Comparison of ENCODE assay signal across 8 cellular contexts in genomic region chr15:69760890-69761568, GRCh38.
DNase-seq lines count a peak whose midpoint lies in the region; ATAC-seq and TF ChIP-seq lines count a peak whose summit lies in the region.

No MANE protein-coding gene starts in this region.

- H3K27ac ChIP-seq in psoas muscle (no peak overlapping the region), vagina (peak overlapping the region; percentile 51)

- no peak for TF ChIP-seq POLR2A in vagina (IDR thresholded peaks at IDR 0.05)

- intact Hi-C loops in psoas muscle (cut with DNase I) (no loop called here), vagina (cut with DNase I) (no loop called here)

- peaks cover 12% of the 10 kb centered on the region for H3K4me1 ChIP-seq in BE2C
- no peaks in the 10 kb centered on the region for H3K4me1 ChIP-seq in psoas muscle
- peaks cover 17% of the 10 kb centered on the region for H3K4me1 ChIP-seq in vagina

- TF ChIP-seq CTCF in BE2C (IDR thresholded peaks at IDR 0.05; ENCODE audit: low read depth, low read length) (no peak), psoas muscle (IDR thresholded peaks at IDR 0.05) (no peak), vagina (IDR thresholded peaks at IDR 0.05) (no peak)

- H3K4me3 ChIP-seq in BE2C (ENCODE audit: low read depth, low read length), result peak overlapping the region; percentile 8; the same call in 1 of the 2 replicates
- no peak overlapping the region for H3K4me3 ChIP-seq in psoas muscle
- no peak overlapping the region for H3K4me3 ChIP-seq in vagina

- WGBS in psoas muscle, 3 donors, result 68 to 73% (median 73%) methylated on average over 7 of the region's 7 CpGs

- peak; percentile 59 for ATAC-seq in esophagus mucosa
- peak; percentile 28 to 66 (median 40) for ATAC-seq in psoas muscle

- H3K27me3 ChIP-seq in BE2C (no peaks in the 10 kb centered on the region), psoas muscle (ENCODE audit: insufficient read depth in 3 of 3, low read length in 2 of 3) (no peaks in the 10 kb centered on the region), vagina (no peaks in the 10 kb centered on the region)

- H3K36me3 ChIP-seq in BE2C, result no peaks in the 10 kb centered on the region
- no peaks in the 10 kb centered on the region for H3K36me3 ChIP-seq in psoas muscle (ENCODE audit: insufficient read depth in 1 of 2, low read depth in 1 of 2)
- no peaks in the 10 kb centered on the region for H3K36me3 ChIP-seq in vagina

- H3K9me3 ChIP-seq in BE2C, result no peaks in the 10 kb centered on the region
- no peaks in the 10 kb centered on the region for H3K9me3 ChIP-seq in psoas muscle
- no peaks in the 10 kb centered on the region for H3K9me3 ChIP-seq in vagina

- DNase-seq in BE2C (peak; percentile 53), H4 (ENCODE audit: low spot score) (peak; percentile 99), NOMO-1 (lab: John Stamatoyannopoulos, UW; ENCODE audit: unreplicated experiment in 2 of 2) (peak; percentile 94 to 99), psoas muscle (peak; percentile 57 to 59), vagina (ENCODE audit: extremely low spot score in 2 of 2) (peak in 1 of 2 donors; percentile 87), 8988T (no peak)
- DNase-seq in activated CD8-positive, alpha-beta memory T cell treated with anti-CD3 and anti-CD28 coated beads, Interleukin-2, amount 50 U/mL, for 1 hour (ENCODE audit: extremely low read depth), result peak; percentile 81
